27 cellular contexts compared by ENCODE assay signal in the genomic region with DNA sequence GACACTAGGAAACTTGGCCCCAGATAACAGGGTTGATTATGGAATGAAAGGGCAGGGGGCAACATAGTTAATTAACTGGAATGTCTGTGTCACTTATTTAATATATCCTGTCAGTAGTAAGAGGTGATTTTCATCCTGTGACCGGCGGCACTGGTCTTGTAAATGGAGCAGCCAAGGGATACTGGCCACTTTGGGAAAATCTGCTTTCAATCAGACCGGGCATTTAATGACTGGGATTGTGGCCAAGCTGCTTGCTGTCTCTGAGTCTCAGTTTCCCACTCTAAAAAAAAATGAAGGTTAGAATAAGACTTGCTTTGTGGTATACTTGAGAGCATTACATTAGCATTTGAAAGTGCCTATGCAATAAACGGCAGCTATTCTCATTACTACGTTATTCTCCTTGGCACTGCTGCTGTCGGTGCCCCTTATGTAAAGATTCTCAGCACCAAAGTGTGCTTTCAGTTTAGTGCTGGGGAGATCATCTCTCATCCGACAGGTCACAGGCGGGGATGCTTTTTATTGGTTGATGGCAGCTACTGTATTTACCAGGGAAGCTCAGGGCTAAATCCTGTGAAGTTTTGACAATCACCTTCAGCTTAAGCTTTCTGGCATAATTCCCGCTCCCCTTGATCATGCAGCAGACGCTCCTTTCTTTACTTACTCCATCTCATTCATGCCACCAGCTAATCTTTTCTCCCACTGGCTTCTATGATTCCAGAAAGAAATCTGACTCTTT.
DNase-seq lines count a peak whose midpoint lies in the region; ATAC-seq and TF ChIP-seq lines count a peak whose summit lies in the region.
"Had no signal": no experiment of that assay in that cellular context is flagged by ENCODE, and none has a peak within 500 bp of the region (broad histone marks: within the 10 kb centered on the region; RNA-seq: fewer than 3 reads in every experiment).

No MANE protein-coding gene starts in this region.

- ATAC-seq in RWPE2 (ENCODE audit: low read depth) (peak; percentile 33; the same call in 1 of the 3 replicates), HG03460 (IDR thresholded peaks at IDR 0.05; ENCODE audit: unreplicated experiment) (no peak)
- no peak for ATAC-seq in stimulated activated naive CD8-positive, alpha-beta T cell treated with anti-CD3 and anti-CD28 coated beads, Interleukin-15, Interleukin-2, amounts not matched to agents 100 U/mL and 50 U/mL, for 24 hours
- ATAC-seq: A549; activated CD8-positive, alpha-beta T cell treated with anti-CD3 and anti-CD28 coated beads, Interleukin-2, amount 10 ng/mL, durations not matched to agents 7 days and 5 days; GM12878; pancreas; T-helper 17 cell had no signal

- H3K4me3 Mint-ChIP-seq in neural progenitor cell: no peak overlapping the region
- H3K4me3 Mint-ChIP-seq in glutamatergic neuron (ENCODE audit: unreplicated experiment): no peak overlapping the region
- H3K4me3 Mint-ChIP-seq: activated CD8-positive, alpha-beta T cell treated with anti-CD3 and anti-CD28 coated beads, Interleukin-2, amount 10 ng/mL, durations not matched to agents 7 days and 5 days; activated naive CD8-positive, alpha-beta T cell treated with anti-CD3 and anti-CD28 coated beads for 36 hours; B cell; T-helper 17 cell had no signal

- H3K27ac ChIP-seq in RWPE2 (ENCODE audit: poor library complexity, severe bottlenecking) (no peak overlapping the region), neural progenitor cell (no peak overlapping the region)
- H3K27ac ChIP-seq: A549, pancreas, transverse colon had no signal

- H3K79me2 ChIP-seq in neural progenitor cell (ENCODE audit: low read depth): no peaks in the 10 kb centered on the region

- no peaks in the 10 kb centered on the region for H3K27me3 ChIP-seq in RWPE2 (ENCODE audit: insufficient read depth, poor library complexity, severe bottlenecking)
- H3K27me3 ChIP-seq in neural progenitor cell: no peaks in the 10 kb centered on the region
- H3K27me3 ChIP-seq: pancreas, transverse colon had no signal

- no peak overlapping the region for H3K4me3 ChIP-seq in RWPE2 (ENCODE audit: severe bottlenecking)
- no peak overlapping the region for H3K4me3 ChIP-seq in neural progenitor cell
- H3K4me3 ChIP-seq: A549, GM12878, pancreas, transverse colon had no signal

- H3K9me3 ChIP-seq in RWPE2 (ENCODE audit: severe bottlenecking) (no peaks in the 10 kb centered on the region), neural progenitor cell (ENCODE audit: low read depth) (no peaks in the 10 kb centered on the region)
- H3K9me3 ChIP-seq: A549, pancreas, transverse colon had no signal

- H3K36me3 Mint-ChIP-seq in neural progenitor cell: no peaks in the 10 kb centered on the region
- peaks cover 4% of the 10 kb centered on the region for H3K36me3 Mint-ChIP-seq in glutamatergic neuron (ENCODE audit: unreplicated experiment)
- H3K36me3 Mint-ChIP-seq: activated naive CD8-positive, alpha-beta T cell treated with anti-CD3 and anti-CD28 coated beads for 36 hours had no signal

- H3K4me1 ChIP-seq in RWPE2 (ENCODE audit: insufficient read depth, poor library complexity, severe bottlenecking) (no peaks in the 10 kb centered on the region), neural progenitor cell (peaks cover 17% of the 10 kb centered on the region)
- H3K4me1 ChIP-seq: A549, pancreas, transverse colon had no signal

- H3K9me3 Mint-ChIP-seq in neural progenitor cell (peaks cover 5% of the 10 kb centered on the region), glutamatergic neuron (ENCODE audit: unreplicated experiment) (peaks cover 2% of the 10 kb centered on the region)
- H3K9me3 Mint-ChIP-seq: activated naive CD8-positive, alpha-beta T cell treated with anti-CD3 and anti-CD28 coated beads for 36 hours had no signal

- H3F3A ChIP-seq in neural progenitor cell (ENCODE audit: low read depth): no peaks in the 10 kb centered on the region

- peaks cover 33% of the 10 kb centered on the region for H3K4me1 Mint-ChIP-seq in neural progenitor cell
- no peaks in the 10 kb centered on the region for H3K4me1 Mint-ChIP-seq in glutamatergic neuron (ENCODE audit: low read depth, unreplicated experiment)
- H3K4me1 Mint-ChIP-seq: B cell had no signal

- H3K27ac Mint-ChIP-seq in neural progenitor cell (peak overlapping the region; percentile 37), glutamatergic neuron (ENCODE audit: unreplicated experiment) (no peak overlapping the region)
- H3K27ac Mint-ChIP-seq: activated CD8-positive, alpha-beta T cell treated with anti-CD3 and anti-CD28 coated beads, Interleukin-2, amount 10 ng/mL, durations not matched to agents 7 days and 5 days; activated naive CD8-positive, alpha-beta T cell treated with anti-CD3 and anti-CD28 coated beads for 36 hours; B cell; T-helper 17 cell had no signal

- TF ChIP-seq CTCF in RWPE2 (IDR thresholded peaks at IDR 0.05; ENCODE audit: poor library complexity, severe bottlenecking): no peak
- TF ChIP-seq CTCF in neural progenitor cell (IDR thresholded peaks at IDR 0.05): no peak
- TF ChIP-seq CTCF in glutamatergic neuron (IDR thresholded peaks at IDR 0.05; ENCODE audit: partially characterized antibody, unreplicated experiment): no peak

- peak; percentile 13 for DNase-seq in NCI-H748 (lab: John Stamatoyannopoulos, UW; ENCODE audit: unreplicated experiment)
- DNase-seq in NCI-H748 treated with DMSO at 0.1 percent for 48 hours (lab: John Stamatoyannopoulos, UW): no peak
- peak; percentile 48 for DNase-seq in NCI-H1105 treated with DMSO at 0.1 percent for 48 hours (lab: John Stamatoyannopoulos, UW)
- no peak for DNase-seq in RWPE2 (ENCODE audit: low spot score)
- no peak for DNase-seq in neural progenitor cell (ENCODE audit: low spot score)
- DNase-seq in stimulated activated naive CD8-positive, alpha-beta T cell treated with anti-CD3 and anti-CD28 coated beads, Interleukin-15, Interleukin-2, amounts not matched to agents 100 U/mL and 50 U/mL, for 24 hours: no peak
- no peak for DNase-seq in glutamatergic neuron
- DNase-seq: activated CD4-positive, alpha-beta T cell treated with anti-CD3 and anti-CD28 coated beads for 1 hour; activated CD8-positive, alpha-beta T cell treated with anti-CD3 and anti-CD28 coated beads, Interleukin-2, amount 10 ng/mL, durations not matched to agents 7 days and 5 days; activated effector memory CD4-positive, alpha-beta T cell treated with Interleukin-2 at 50 U/mL for 16 hours; activated naive CD8-positive, alpha-beta T cell treated with anti-CD3 and anti-CD28 coated beads for 36 hours; aorta; caudate nucleus; foreskin fibroblast; Karpas-422; mammary epithelial cell; MV-4-11; NCI-H1930; pancreas; RPMI8226; stimulated activated CD4-positive, alpha-beta T cell treated with anti-CD3 and anti-CD28 coated beads, Interleukin-2, amount 100 ng/mL, for 48 hours; T-helper 17 cell; transverse colon had no signal

- H3K9ac ChIP-seq in neural progenitor cell: no peak overlapping the region

- H4K20me1 ChIP-seq in neural progenitor cell (ENCODE audit: low read depth): no peaks in the 10 kb centered on the region

- H3K4me2 ChIP-seq in neural progenitor cell: no peak overlapping the region
- H3K4me2 ChIP-seq: A549 had no signal

- no peak overlapping the region for H2AFZ ChIP-seq in neural progenitor cell (replicated peaks)

- H3K27me3 Mint-ChIP-seq in neural progenitor cell (ENCODE audit: insufficient read depth, low read depth) (no peaks in the 10 kb centered on the region), glutamatergic neuron (ENCODE audit: unreplicated experiment) (peaks cover 6% of the 10 kb centered on the region)

- H3K36me3 ChIP-seq in RWPE2 (ENCODE audit: low read depth): no peaks in the 10 kb centered on the region
- H3K36me3 ChIP-seq in neural progenitor cell: no peaks in the 10 kb centered on the region
- H3K36me3 ChIP-seq: pancreas, transverse colon had no signal

Comparison
In these comparisons a context has a peak if more than half of its experiments do, and no peak if none do; other contexts are left out.
1. DNase-seq: peak in NCI-H748 (single experiment) and NCI-H1105 treated with DMSO at 0.1 percent for 48 hours (single experiment); none in NCI-H748 treated with DMSO at 0.1 percent for 48 hours (single experiment), RWPE2 (single experiment), neural progenitor cell (single experiment), stimulated activated naive CD8-positive, alpha-beta T cell treated with anti-CD3 and anti-CD28 coated beads, Interleukin-15, Interleukin-2, amounts not matched to agents 100 U/mL and 50 U/mL, for 24 hours (single experiment) and glutamatergic neuron (single experiment).